In genomic region chr10:113853577-113854018, GRCh38 we compare ENCODE assay signal across 8 cellular contexts. TPM values are rescaled to one million over a fixed set of nuclear protein-coding genes. Genes with fewer than 3 reads are reported as not detected.
DNase-seq lines count a peak whose midpoint lies in the region; ATAC-seq and TF ChIP-seq lines count a peak whose summit lies in the region.

No MANE protein-coding gene starts in this region.

- H3K27me3 ChIP-seq in Peyer's patch (no peaks in the 10 kb centered on the region), esophagus squamous epithelium (no peaks in the 10 kb centered on the region)

- H3K9me3 ChIP-seq in Peyer's patch (no peaks in the 10 kb centered on the region), esophagus squamous epithelium (no peaks in the 10 kb centered on the region)

- ATAC-seq in omental fat pad (ENCODE audit: low FRiP score), result peak; percentile 28
- no peak for ATAC-seq in GM19035 (IDR thresholded peaks at IDR 0.05; ENCODE audit: unreplicated experiment)

- H3K4me3 ChIP-seq in GM12865 (ENCODE audit: low read depth, low read length), result peak overlapping the region; percentile 82
- H3K4me3 ChIP-seq in Peyer's patch, result peak overlapping the region; percentile 86 to 88 (median 88)
- peak overlapping the region; percentile 87 to 96 (median 94) for H3K4me3 ChIP-seq in esophagus squamous epithelium

- H3K27ac ChIP-seq in Peyer's patch (peak overlapping the region; percentile 80 to 89 (median 86)), esophagus squamous epithelium (peak overlapping the region; percentile 91 to 94 (median 93))

- H3K4me1 ChIP-seq in Peyer's patch, result peaks cover 0 to 36% (median 2%) of the 10 kb centered on the region in 4 donors
- H3K4me1 ChIP-seq in esophagus squamous epithelium, result peaks cover 9 to 76% (median 15%) of the 10 kb centered on the region in 3 donors

- H3K36me3 ChIP-seq in Peyer's patch (no peaks in the 10 kb centered on the region), esophagus squamous epithelium (peaks cover 0 to 2% (median 0%) of the 10 kb centered on the region in 3 donors)

- no peak for DNase-seq in GM12865 (ENCODE audit: low read depth)
- DNase-seq in Peyer's patch, result no peak
- peak; percentile 1 for DNase-seq in esophagus squamous epithelium (lab: John Stamatoyannopoulos, UW)
- no peak for DNase-seq in omental fat pad (ENCODE audit: low spot score)
- no peak for DNase-seq in cerebellar cortex (ENCODE audit: low spot score)
- DNase-seq in GDM1 (lab: John Stamatoyannopoulos, UW), result no peak
- no peak for DNase-seq in NK-92 treated with Interleukin-12 subunit alpha and Interleukin-12 subunit beta, amount 100 ng/mL, for 24 hours (lab: John Stamatoyannopoulos, UW)

- TF ChIP-seq POLR2A in Peyer's patch (IDR thresholded peaks at IDR 0.05), result no peak
- TF ChIP-seq POLR2A in esophagus squamous epithelium (IDR thresholded peaks at IDR 0.05), result no peak

- TF ChIP-seq CTCF in GM12865 (IDR thresholded peaks at IDR 0.05; ENCODE audit: insufficient read depth, low read depth, low read length, missing control alignments) (no peak), Peyer's patch (IDR thresholded peaks at IDR 0.05) (peak in 1 of 6 experiments; percentile 2), esophagus squamous epithelium (IDR thresholded peaks at IDR 0.05) (no peak), omental fat pad (IDR thresholded peaks at IDR 0.05) (no peak)

- WGBS in esophagus squamous epithelium, 2 donors, result 15 to 33% methylated on average over 9 to 10 of the region's 10 CpGs

- intact Hi-C loops in esophagus squamous epithelium (cut with DNase I), result no loop called here

RNA-seq across cellular contexts. Expression of gene DCLRE1A, which starts 0.3 kb away (rescaled TPM):
- total RNA-seq in Peyer's patch (1 to 10 TPM; 4.0 to 7.7 (median 6.0) TPM), esophagus squamous epithelium (1 to 10 TPM; 2.2 to 5.6 (median 4.7) TPM), omental fat pad (1 to 10 TPM; 2.2 to 3.9 (median 3.6) TPM)

RNA-seq across cellular contexts. Expression of gene NHLRC2, which starts 0.9 kb away (rescaled TPM):
- total RNA-seq in Peyer's patch (100 to 1,000 TPM in 1 of 4 donors, 10 to 100 TPM in 3; 53.8 to 185 (median 70.1) TPM), esophagus squamous epithelium (10 to 100 TPM; 14.1 to 42.0 (median 31.2) TPM), omental fat pad (100 to 1,000 TPM in 1 of 4 donors, 10 to 100 TPM in 3; 18.0 to 117 (median 24.1) TPM)
